1 cellular context compared by ENCODE assay signal in genomic region chr15:45457641-45458539, GRCh38.
TF ChIP-seq lines count a peak whose summit lies in the region.

No MANE protein-coding gene starts in this region.

TF ChIP-seq in H1, 55 proteins besides CTCF, POLR2A, EP300 and RAD21 (continued from another document):
- TF ChIP-seq CHD7 (IDR thresholded peaks at IDR 0.05; ENCODE audit: insufficient replicate concordance, low read length) (peak; percentile 40), NANOG (IDR thresholded peaks at IDR 0.05; ENCODE audit: insufficient read depth, low read depth, low read length, poor library complexity, severe bottlenecking) (no peak), TEAD4 (IDR thresholded peaks at IDR 0.05; ENCODE audit: low read depth, low read length) (0 out of 2 replicates have a peak, but pooled peaks have one; percentile 23), E2F6 (IDR thresholded peaks at IDR 0.05) (no peak), CHD2 (IDR thresholded peaks at IDR 0.05; ENCODE audit: low read length) (no peak), SIX5 (IDR thresholded peaks at IDR 0.05; ENCODE audit: low read depth, low read length) (no peak), HDAC6 (IDR thresholded peaks at IDR 0.05; ENCODE audit: low read depth, low read length) (no peak)
